In the genomic region with DNA sequence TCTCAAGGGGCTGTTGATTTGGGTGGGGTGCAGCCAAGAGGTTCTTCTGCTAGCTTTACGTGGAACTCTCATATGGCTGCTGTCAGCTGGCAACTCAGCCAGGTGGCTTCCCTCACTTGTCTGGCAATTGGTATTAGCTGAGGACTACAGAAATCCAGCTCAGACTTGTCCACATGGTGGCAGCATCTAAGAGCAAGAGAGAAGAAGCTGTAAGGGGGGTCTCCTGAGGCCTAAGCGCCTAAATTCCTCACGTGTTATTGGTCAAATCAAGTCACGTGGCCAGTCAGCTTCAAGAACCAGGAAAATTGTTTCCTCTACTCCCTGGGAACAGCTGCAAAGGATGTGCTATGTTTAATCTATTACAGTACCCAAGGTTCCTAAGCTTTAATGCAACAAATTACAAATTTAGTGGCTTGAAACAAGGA, we compare ENCODE assay signal across 9 cellular contexts. TPM values are rescaled to one million over a fixed set of nuclear protein-coding genes. Genes with fewer than 3 reads are reported as not detected.
DNase-seq lines count a peak whose midpoint lies in the region; ATAC-seq and TF ChIP-seq lines count a peak whose summit lies in the region.
"Had no signal": no experiment of that assay in that cellular context is flagged by ENCODE, and none has a peak within 500 bp of the region (broad histone marks: within the 10 kb centered on the region; RNA-seq: fewer than 3 reads in every experiment).

No MANE protein-coding gene starts in this region.

- peak; percentile 60 for TF ChIP-seq CTCF in activated CD8-positive, alpha-beta T cell treated with anti-CD3 and anti-CD28 coated beads for 36 hours (IDR thresholded peaks at IDR 0.05)
- TF ChIP-seq CTCF in right atrium auricular region (IDR thresholded peaks at IDR 0.05) = peak; percentile 42 to 76

- DNase-seq in DMS 273 (lab: John Stamatoyannopoulos, UW; ENCODE audit: unreplicated experiment) (peak; percentile 92), HK-2 (ENCODE audit: unreplicated experiment) (peak; percentile 63), NCI-H510A treated with DMSO at 0.1 percent for 48 hours (lab: John Stamatoyannopoulos, UW) (peak; percentile 91), right atrium auricular region (ENCODE audit: low spot score) (peak; percentile 83)
- peak; percentile 67 for DNase-seq in activated CD8-positive, alpha-beta T cell treated with anti-CD3 and anti-CD28 coated beads for 36 hours
- peak; percentile 40 for DNase-seq in stimulated activated CD8-positive, alpha-beta memory T cell treated with anti-CD3 and anti-CD28 coated beads, Interleukin-4, amount 100 ng/mL, for 48 hours

- peaks cover 0 to 10% of the 10 kb centered on the region in 2 donors for H3K4me1 ChIP-seq in right atrium auricular region

- no peaks in the 10 kb centered on the region for H3K9me3 ChIP-seq in right atrium auricular region

- H3K4me1 Mint-ChIP-seq in activated CD8-positive, alpha-beta T cell treated with anti-CD3 and anti-CD28 coated beads for 36 hours (ENCODE audit: low read depth) = peaks cover 13% of the 10 kb centered on the region

- intact Hi-C loops in activated CD8-positive, alpha-beta T cell treated with anti-CD3 and anti-CD28 coated beads for 36 hours (cut with micrococcal nuclease) = no loop called here

- H3K4me3 ChIP-seq in right atrium auricular region = no peak overlapping the region

- POLR2A ChIA-PET in activated CD8-positive, alpha-beta T cell treated with anti-CD3 and anti-CD28 coated beads for 36 hours (lab: Charles Lee) = interaction anchor here (1.3 kb wide), 1 partner anchor 32 kb away, joined by 3 read pairs; no protein-coding TSS in a partner anchor

- no peaks in the 10 kb centered on the region for H3K36me3 Mint-ChIP-seq in activated CD8-positive, alpha-beta T cell treated with anti-CD3 and anti-CD28 coated beads for 36 hours (ENCODE audit: low read depth)

- CTCF ChIA-PET in activated CD8-positive, alpha-beta T cell treated with anti-CD3 and anti-CD28 coated beads for 36 hours (lab: Charles Lee) = interaction anchor here (0.7 to 7.2 kb wide), 42 partner anchors 9 to 351 kb away, joined by 3 to 193 read pairs (median 4); partner anchors contain the start of genes EIF2D and RASSF5

- no peak for ATAC-seq in activated CD8-positive, alpha-beta T cell treated with anti-CD3 and anti-CD28 coated beads for 36 hours
- no peak for ATAC-seq in HG02885 (IDR thresholded peaks at IDR 0.05; ENCODE audit: poor library complexity, unreplicated experiment)
- no peak for ATAC-seq in HG02870 (IDR thresholded peaks at IDR 0.05; ENCODE audit: unreplicated experiment)

- no peak overlapping the region for H3K4me3 Mint-ChIP-seq in activated CD8-positive, alpha-beta T cell treated with anti-CD3 and anti-CD28 coated beads for 36 hours
- H3K4me3 Mint-ChIP-seq: T-helper 1 cell treated with Interleukin-12 subunit alpha and Interleukin-12 subunit beta and Interleukin-4 antibody, amounts not matched to agents 30 μg/mL and 1 μg/mL, for 36 hours had no signal

- H3K27me3 ChIP-seq in right atrium auricular region = no peaks in the 10 kb centered on the region

- no peak overlapping the region for H3K27ac ChIP-seq in right atrium auricular region

- no peaks in the 10 kb centered on the region for H3K36me3 ChIP-seq in right atrium auricular region

- H3K27ac Mint-ChIP-seq in activated CD8-positive, alpha-beta T cell treated with anti-CD3 and anti-CD28 coated beads for 36 hours = no peak overlapping the region
- H3K27ac Mint-ChIP-seq: T-helper 1 cell treated with Interleukin-12 subunit alpha and Interleukin-12 subunit beta and Interleukin-4 antibody, amounts not matched to agents 30 μg/mL and 1 μg/mL, for 36 hours had no signal

- peaks cover 25% of the 10 kb centered on the region for H3K27me3 Mint-ChIP-seq in activated CD8-positive, alpha-beta T cell treated with anti-CD3 and anti-CD28 coated beads for 36 hours

- H3K9me3 Mint-ChIP-seq in activated CD8-positive, alpha-beta T cell treated with anti-CD3 and anti-CD28 coated beads for 36 hours = no peaks in the 10 kb centered on the region
- H3K9me3 Mint-ChIP-seq: T-helper 1 cell treated with Interleukin-12 subunit alpha and Interleukin-12 subunit beta and Interleukin-4 antibody, amounts not matched to agents 30 μg/mL and 1 μg/mL, for 36 hours had no signal

RNA-seq across cellular contexts. Expression of gene DYRK3, which starts 4.2 kb away (rescaled TPM):
- 1 to 10 TPM; 4.7 to 4.9 TPM for total RNA-seq in activated CD8-positive, alpha-beta T cell treated with anti-CD3 and anti-CD28 coated beads for 36 hours
- total RNA-seq in right atrium auricular region = 10 to 100 TPM; 16.5 to 20.6 TPM

RNA-seq across cellular contexts. Expression of gene EIF2D, which starts 18.8 kb away (rescaled TPM):
- total RNA-seq in activated CD8-positive, alpha-beta T cell treated with anti-CD3 and anti-CD28 coated beads for 36 hours = 100 to 1,000 TPM; 100 to 102 TPM
- 10 to 100 TPM; 21.7 to 30.4 TPM for total RNA-seq in right atrium auricular region

RNA-seq across cellular contexts. Expression of gene MAPKAPK2, which starts 53.6 kb away (rescaled TPM):
- total RNA-seq in activated CD8-positive, alpha-beta T cell treated with anti-CD3 and anti-CD28 coated beads for 36 hours = 10 to 100 TPM; 50.4 to 51.4 TPM
- total RNA-seq in right atrium auricular region = 100 to 1,000 TPM; 136 to 158 TPM

Comparison
In these comparisons a context has a peak if more than half of its experiments do, and no peak if none do; other contexts are left out.
1. DNase-seq: peak in every context shown above with its lines; median percentile 92 in DMS 273; 91 in NCI-H510A treated with DMSO at 0.1 percent for 48 hours; 83 in right atrium auricular region; 67 in activated CD8-positive, alpha-beta T cell treated with anti-CD3 and anti-CD28 coated beads for 36 hours; 63 in HK-2; 40 in stimulated activated CD8-positive, alpha-beta memory T cell treated with anti-CD3 and anti-CD28 coated beads, Interleukin-4, amount 100 ng/mL, for 48 hours.